14 cellular contexts compared by ENCODE assay signal in the genomic region with DNA sequence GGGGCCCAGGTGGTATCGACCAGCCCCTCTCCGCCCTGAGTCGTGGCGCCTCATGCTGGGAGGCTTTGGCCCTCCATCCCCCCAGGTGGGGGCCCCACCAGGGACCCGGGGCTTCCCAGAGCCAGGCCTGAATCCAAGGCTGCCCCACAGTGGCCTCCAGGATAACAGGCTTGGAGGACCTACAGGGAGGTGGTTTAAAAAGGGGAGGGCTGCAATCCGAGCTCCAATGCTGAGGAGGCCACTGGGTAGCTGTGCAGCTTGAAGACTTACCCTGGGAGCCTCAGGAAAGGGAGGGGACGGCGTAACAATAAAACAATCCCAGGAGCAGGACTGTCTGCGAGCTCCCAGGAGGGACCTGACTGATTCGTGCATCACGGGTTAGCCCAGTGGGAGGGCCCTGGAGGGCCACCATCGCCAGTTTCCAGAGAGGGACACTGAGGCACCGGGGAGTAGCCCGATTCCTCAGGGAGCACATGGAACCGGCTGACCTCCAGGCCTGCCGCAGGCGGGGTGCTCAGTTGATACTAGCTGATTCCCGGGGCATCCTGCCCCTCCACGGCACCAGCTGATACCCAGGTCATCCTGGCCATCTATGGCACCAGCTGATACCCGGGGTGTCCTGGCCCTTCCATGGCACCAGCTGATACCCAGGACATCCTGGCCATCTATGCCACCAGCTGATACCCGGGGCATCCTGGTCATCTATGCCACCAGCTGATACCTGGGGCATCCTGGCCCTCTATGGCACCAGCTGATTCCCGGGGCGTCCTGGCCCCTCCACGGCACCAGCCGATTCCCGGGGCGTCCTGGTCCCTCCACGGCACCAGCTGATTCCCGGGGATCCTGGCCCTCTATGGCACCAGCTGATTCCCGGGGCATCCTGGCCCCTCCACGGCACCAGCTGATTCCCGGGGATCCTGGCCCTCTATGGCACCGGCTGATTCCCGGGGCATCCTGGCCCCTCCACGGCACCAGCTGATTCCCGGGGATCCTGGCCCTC. TPM values are rescaled to one million over a fixed set of nuclear protein-coding genes. Genes with fewer than 3 reads are reported as not detected.
DNase-seq lines count a peak whose midpoint lies in the region; ATAC-seq lines count a peak whose summit lies in the region.
"Had no signal": no experiment of that assay in that cellular context is flagged by ENCODE, and none has a peak within 500 bp of the region (broad histone marks: within the 10 kb centered on the region; RNA-seq: fewer than 3 reads in every experiment).

No MANE protein-coding gene starts in this region.

- peak overlapping the region; percentile 82 for H2BK15ac ChIP-seq in neuronal stem cell (ENCODE audit: low read length)

- H2BK12ac ChIP-seq in neuronal stem cell (ENCODE audit: low read length): no peak overlapping the region

- H3K36me3 ChIP-seq in neuronal stem cell (replicated peaks in 1 of 2; ENCODE audit: control insufficient read depth in 2 of 2, insufficient read depth in 2 of 2, low read length in 2 of 2): peaks cover 0 to 3% of the 10 kb centered on the region in 2 donors

- H3K27ac ChIP-seq in neuronal stem cell (replicated peaks; ENCODE audit: low read length): peak overlapping the region; percentile 73
- H3K27ac ChIP-seq: coronary artery had no signal

- no peak overlapping the region for H3K4me2 ChIP-seq in neuronal stem cell (ENCODE audit: insufficient read depth, low read length, poor library complexity, severe bottlenecking)

- peak overlapping the region; percentile 49 for H2BK120ac ChIP-seq in neuronal stem cell (ENCODE audit: low read depth, low read length)

- ATAC-seq in left cardiac atrium (no peak), GM18873 (IDR thresholded peaks at IDR 0.05; ENCODE audit: low FRiP score, unreplicated experiment) (no peak)

- no peak overlapping the region for H3K14ac ChIP-seq in neuronal stem cell (ENCODE audit: low read length)

- H2BK5ac ChIP-seq in neuronal stem cell (ENCODE audit: low read length): no peak overlapping the region

- H3K18ac ChIP-seq in neuronal stem cell (ENCODE audit: low read length): peak overlapping the region; percentile 88

- no CpG with 5 or more reads among the region's 36 CpGs for WGBS in neuronal stem cell (ENCODE audit: extremely low coverage in 2 of 2, insufficient read length in 2 of 2, insufficient replicate concordance in 1 of 2), 2 donors

- no peak overlapping the region for H3K23ac ChIP-seq in neuronal stem cell (ENCODE audit: low read depth, low read length, poor library complexity)

- no peak overlapping the region for H3K4me3 ChIP-seq in neuronal stem cell (ENCODE audit: low read length in 2 of 2)
- H3K4me3 ChIP-seq: coronary artery had no signal

- H3K27me3 ChIP-seq in neuronal stem cell (ENCODE audit: control insufficient read depth in 3 of 3, insufficient read depth in 3 of 3, low read depth in 1 of 3, low read length in 3 of 3): peaks cover 0 to 10% (median 5%) of the 10 kb centered on the region in 3 experiments

- H3K4me1 ChIP-seq in neuronal stem cell (ENCODE audit: control insufficient read depth in 2 of 2, insufficient read depth in 1 of 2, low read depth in 1 of 2, low read length in 2 of 2): peaks cover 22 to 26% of the 10 kb centered on the region in 2 donors

- peak overlapping the region; percentile 57 for H4K91ac ChIP-seq in neuronal stem cell (ENCODE audit: low read depth, low read length, poor library complexity)

- peak overlapping the region; percentile 30 for H3K9ac ChIP-seq in neuronal stem cell (ENCODE audit: low read depth, low read length, poor library complexity)

- DNase-seq in NCI-H2171 treated with DMSO at 0.1 percent for 48 hours (lab: John Stamatoyannopoulos, UW) (peak; percentile 31), NCI-H2171 (lab: John Stamatoyannopoulos, UW) (no peak), NCI-H226 (peak; percentile 17), left cardiac atrium (peak; percentile 18), neuronal stem cell (ENCODE audit: low spot score) (no peak), middle frontal gyrus (ENCODE audit: extremely low spot score, low spot score) (no peak), T-helper 1 cell (no peak)
- DNase-seq: activated CD4-positive, alpha-beta memory T cell treated with anti-CD3 and anti-CD28 coated beads for 36 hours; CD4-positive, alpha-beta memory T cell; SIG-M5; stimulated activated CD4-positive, alpha-beta T cell treated with anti-CD3 and anti-CD28 coated beads, Interleukin-1b, Interleukin-23, amount 100 ng/mL, for 48 hours had no signal

- peak overlapping the region; percentile 73 for H2AFZ ChIP-seq in neuronal stem cell (ENCODE audit: low read length)

- peak overlapping the region; percentile 94 for H2AK5ac ChIP-seq in neuronal stem cell (ENCODE audit: low read depth, low read length)

- intact Hi-C loops in left cardiac atrium (cut with DNase I): no loop called here

- peak overlapping the region; percentile 98 for H3K4ac ChIP-seq in neuronal stem cell (ENCODE audit: low read length)

- peaks cover 4 to 5% of the 10 kb centered on the region in 2 donors for H3K9me3 ChIP-seq in neuronal stem cell (replicated peaks in 1 of 2; ENCODE audit: control insufficient read depth in 2 of 2, insufficient read depth in 1 of 2, low read depth in 1 of 2, low read length in 2 of 2)

- H3K79me1 ChIP-seq in neuronal stem cell (ENCODE audit: low read depth, low read length): peaks cover 5% of the 10 kb centered on the region

- H4K8ac ChIP-seq in neuronal stem cell (ENCODE audit: low read depth, low read length): no peak overlapping the region

RNA-seq across cellular contexts. Expression of gene C2CD4C, which starts 3.7 kb away (rescaled TPM):
- under 1 TPM; 0.76 to 0.88 TPM for total RNA-seq in left cardiac atrium
- 13.6 TPM for polyA plus RNA-seq in neuronal stem cell (2013, experiment 1 of 2)
- 12.7 TPM for polyA plus RNA-seq in neuronal stem cell (2013, experiment 2 of 2)
- total RNA-seq: CD4-positive, alpha-beta memory T cell had no signal
- polyA plus RNA-seq: CD4-positive, alpha-beta memory T cell had no signal

RNA-seq across cellular contexts. Expression of gene SHC2, which starts 48.2 kb away (rescaled TPM):
- total RNA-seq in left cardiac atrium: 10 to 100 TPM; 10.7 to 19.4 TPM
- polyA plus RNA-seq in neuronal stem cell (2013, experiment 1 of 2): 29.6 TPM
- polyA plus RNA-seq in neuronal stem cell (2013, experiment 2 of 2): 28.3 TPM
- total RNA-seq: activated T-helper 1 cell treated with anti-CD3 and anti-CD28 coated beads, Interleukin-12 subunit alpha, Interleukin-12 subunit beta, Interleukin-2, Interleukin-4 antibody, amounts not matched to agents 30 ng/mL and 10 ng/mL and 1 ng/mL, durations not matched to agents 14 hours and 24 hours and 36 hours had no signal
- polyA plus RNA-seq: CD4-positive, alpha-beta memory T cell had no signal

Comparison
In these comparisons a context has a peak if more than half of its experiments do, and no peak if none do; other contexts are left out.
1. DNase-seq: peak in NCI-H2171 treated with DMSO at 0.1 percent for 48 hours (single experiment), NCI-H226 (single experiment) and left cardiac atrium (single experiment); none in NCI-H2171 (single experiment), neuronal stem cell (single experiment), middle frontal gyrus (single experiment) and T-helper 1 cell (0 of 5).